24 cellular contexts compared by ENCODE assay signal in the genomic region with DNA sequence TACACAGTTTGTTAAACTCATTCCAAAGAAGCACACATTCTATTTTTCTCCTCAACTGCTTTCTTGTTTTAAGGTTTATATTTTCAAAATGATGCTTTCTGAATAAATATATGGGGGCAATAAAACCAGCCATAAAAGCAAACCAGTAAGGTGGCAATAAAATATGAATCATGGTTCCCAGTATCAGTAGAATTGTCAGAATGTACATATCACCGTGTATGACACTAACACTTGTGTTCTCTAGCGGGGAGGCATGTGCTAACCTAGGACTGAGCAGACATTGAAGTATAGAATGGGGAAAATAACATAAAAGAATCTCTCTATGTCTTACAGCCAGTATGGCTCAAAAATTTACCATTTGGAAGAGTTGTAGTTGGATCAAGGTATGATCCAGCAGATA.
DNase-seq lines count a peak whose midpoint lies in the region; ATAC-seq and FAIRE-seq lines count a peak whose summit lies in the region.
"Had no signal": no experiment of that assay in that cellular context is flagged by ENCODE, and none has a peak within 500 bp of the region (broad histone marks: within the 10 kb centered on the region; RNA-seq: fewer than 3 reads in every experiment).

No MANE protein-coding gene starts in this region.

- intact Hi-C loops in left colon (cut with DNase I, micrococcal nuclease) = no loop called here

- 20 to 67% (median 41%) methylated on average over 2 of the region's 2 CpGs for WGBS in small intestine, 3 donors

- DNase-seq in NCI-H69 (lab: John Stamatoyannopoulos, UW) = peak; percentile 20
- no peak for DNase-seq in left colon
- peak; percentile 15 for DNase-seq in small intestine
- DNase-seq in foreskin melanocyte = no peak
- DNase-seq in D341Med (ENCODE audit: low spot score) = no peak
- DNase-seq: AML-193; Caco-2; Calu3; CD4-positive, alpha-beta T cell; CD8-positive, alpha-beta T cell; DMS 273 treated with DMSO at 0.1 percent for 48 hours; DMS153; DMS53; DMS79; DND-41; EL; GDM1 had no signal

- H3K27ac ChIP-seq in small intestine (ENCODE audit: low read depth in 1 of 2, low read length in 1 of 2) = no peak overlapping the region
- H3K27ac ChIP-seq: 22Rv1; A549; BLaER1 treated with 17β-estradiol and CSF1 and Interleukin-3, amounts not matched to agents 10 nM and 100 nM; C4-2B had no signal

- no peak overlapping the region for H3K4me3 ChIP-seq in small intestine (ENCODE audit: low read depth in 1 of 2, low read length in 2 of 2)
- H3K4me3 ChIP-seq: A549; BLaER1 treated with 17β-estradiol and CSF1 and Interleukin-3, amounts not matched to agents 10 nM and 100 nM; GM12878 had no signal

- H3K36me3 ChIP-seq in small intestine (ENCODE audit: control insufficient read depth in 2 of 2, insufficient read depth in 2 of 2, low read length in 2 of 2) = no peaks in the 10 kb centered on the region
- H3K36me3 ChIP-seq: BLaER1 treated with 17β-estradiol and CSF1 and Interleukin-3, amounts not matched to agents 10 nM and 100 nM had no signal

- ATAC-seq in left colon = peak; percentile 69
- ATAC-seq: A549; CD8-positive, alpha-beta T cell; GM12878 had no signal

- H3K27me3 ChIP-seq in small intestine (ENCODE audit: control insufficient read depth in 2 of 2, insufficient read depth in 2 of 2, low read length in 2 of 2) = no peaks in the 10 kb centered on the region
- H3K27me3 ChIP-seq: BLaER1 treated with 17β-estradiol and CSF1 and Interleukin-3, amounts not matched to agents 10 nM and 100 nM had no signal

- no peaks in the 10 kb centered on the region for H3K4me1 ChIP-seq in small intestine (ENCODE audit: control insufficient read depth in 2 of 2, insufficient read depth in 1 of 2, low read depth in 1 of 2, low read length in 1 of 2)
- H3K4me1 ChIP-seq: A549; BLaER1 treated with 17β-estradiol and CSF1 and Interleukin-3, amounts not matched to agents 10 nM and 100 nM; Caco-2 had no signal

- no peaks in the 10 kb centered on the region for H3K9me3 ChIP-seq in small intestine (ENCODE audit: control insufficient read depth, low read depth)
- H3K9me3 ChIP-seq: A549; BLaER1 treated with 17β-estradiol and CSF1 and Interleukin-3, amounts not matched to agents 10 nM and 100 nM; Caco-2 had no signal

- FAIRE-seq in small intestine (lab: Jason Lieb, UNC) = no peak
- FAIRE-seq: A549, GM12878, GM12892, GM18507 had no signal

Comparison
In these comparisons a context has a peak if more than half of its experiments do, and no peak if none do; other contexts are left out.
1. DNase-seq: peak in NCI-H69 (single experiment) and small intestine (single experiment); none in left colon (0 of 2), foreskin melanocyte (single experiment) and D341Med (single experiment).